Comparison of ENCODE assay signal across 1 cellular context in genomic region chr10:14693891-14694290, GRCh38.
TF ChIP-seq lines count a peak whose summit lies in the region.

No MANE protein-coding gene starts in this region.

TF ChIP-seq in HEK293, 187 proteins besides CTCF, POLR2A, EP300 and RAD21 (continued from another document):
- no peak for TF ChIP-seq ZNF513 (tag by site-specific recombination; IDR thresholded peaks at IDR 0.05)
- no peak for TF ChIP-seq ZNF121 (tag by site-specific recombination; IDR thresholded peaks at IDR 0.05)
- no peak for TF ChIP-seq ZSCAN23 (tag by site-specific recombination; IDR thresholded peaks at IDR 0.05)
- TF ChIP-seq ZBTB1 (tag by site-specific recombination; IDR thresholded peaks at IDR 0.05), result no peak
- no peak for TF ChIP-seq ZNF132 (tag by site-specific recombination; IDR thresholded peaks at IDR 0.05; ENCODE audit: borderline replicate concordance)
- TF ChIP-seq HOXA7 (CRISPR knock-in tag; IDR thresholded peaks at IDR 0.05; ENCODE audit: borderline replicate concordance), result no peak
- no peak for TF ChIP-seq KLF8 (tag by site-specific recombination; IDR thresholded peaks at IDR 0.05)
- TF ChIP-seq ZNF747 (tag by site-specific recombination; IDR thresholded peaks at IDR 0.05), result no peak
- no peak for TF ChIP-seq ZNF280D (tag by site-specific recombination; IDR thresholded peaks at IDR 0.05)
- peak; percentile 78; the same call in 1 of the 2 replicates for TF ChIP-seq MZF1 (tag by site-specific recombination; IDR thresholded peaks at IDR 0.05; ENCODE audit: borderline replicate concordance)
- no peak for TF ChIP-seq KLF1 (tag by site-specific recombination; IDR thresholded peaks at IDR 0.05)
- TF ChIP-seq ZNF19 (tag by site-specific recombination; IDR thresholded peaks at IDR 0.05; ENCODE audit: low read depth), result no peak
- TF ChIP-seq ZNF645 (tag by site-specific recombination; IDR thresholded peaks at IDR 0.05), result no peak
- TF ChIP-seq ZNF324 (tag by site-specific recombination; IDR thresholded peaks at IDR 0.05), result no peak
- TF ChIP-seq SP2 (tag by site-specific recombination; IDR thresholded peaks at IDR 0.05), result no peak
- TF ChIP-seq ZBTB21 (tag by site-specific recombination; IDR thresholded peaks at IDR 0.05), result no peak
- no peak for TF ChIP-seq ZNF514 (tag by site-specific recombination; IDR thresholded peaks at IDR 0.05)
- no peak for TF ChIP-seq ZNF626 (tag by site-specific recombination; IDR thresholded peaks at IDR 0.05)
- no peak for TF ChIP-seq ZNF561 (tag by site-specific recombination; IDR thresholded peaks at IDR 0.05; ENCODE audit: borderline replicate concordance)
- TF ChIP-seq ZFP3 (tag by site-specific recombination; IDR thresholded peaks at IDR 0.05; ENCODE audit: low read depth), result no peak
- no peak for TF ChIP-seq ZNF335 (tag by site-specific recombination; conservative IDR thresholded peaks at IDR 0.05)
- peak; percentile 51 for TF ChIP-seq ZNF549 (tag by site-specific recombination; IDR thresholded peaks at IDR 0.05)
- peak; percentile 19; the same call in 1 of the 2 replicates for TF ChIP-seq ZNF580 (tag by site-specific recombination; IDR thresholded peaks at IDR 0.05)
- no peak for TF ChIP-seq ZBTB11 (tag by site-specific recombination; conservative IDR thresholded peaks at IDR 0.05; ENCODE audit: low read depth)
- no peak for TF ChIP-seq HOXC10 (CRISPR knock-in tag; IDR thresholded peaks at IDR 0.05)
- no peak for TF ChIP-seq ZNF416 (tag by site-specific recombination; IDR thresholded peaks at IDR 0.05)
- TF ChIP-seq SCRT2 (tag by site-specific recombination; IDR thresholded peaks at IDR 0.05), result no peak
- TF ChIP-seq ZNF146 (tag by site-specific recombination; IDR thresholded peaks at IDR 0.05), result peak; percentile 70; the same call in 1 of the 2 replicates
- no peak for TF ChIP-seq AEBP2 (tag by site-specific recombination; IDR thresholded peaks at IDR 0.05; ENCODE audit: borderline replicate concordance)
- no peak for TF ChIP-seq TCF7L2 (IDR thresholded peaks at IDR 0.05; ENCODE audit: borderline replicate concordance, low read depth, low read length)
- no peak for TF ChIP-seq PBX3 (CRISPR knock-in tag; IDR thresholded peaks at IDR 0.05)
- TF ChIP-seq ZNF366 (tag by site-specific recombination; conservative IDR thresholded peaks at IDR 0.05), result no peak
- TF ChIP-seq ZNF433 (tag by site-specific recombination; IDR thresholded peaks at IDR 0.05; ENCODE audit: low read depth), result no peak
- TF ChIP-seq ZNF140 (tag by site-specific recombination; IDR thresholded peaks at IDR 0.05), result no peak
- TF ChIP-seq ZSCAN18 (tag by site-specific recombination; IDR thresholded peaks at IDR 0.05), result no peak
- no peak for TF ChIP-seq KLF10 (tag by site-specific recombination; IDR thresholded peaks at IDR 0.05)
